27 cellular contexts compared by ENCODE assay signal in genomic region chr14:53386359-53386758, GRCh38.
"Had no signal": no experiment of that assay in that cellular context is flagged by ENCODE, and none has a peak within 500 bp of the region (broad histone marks: within the 10 kb centered on the region; RNA-seq: fewer than 3 reads in every experiment).

No MANE protein-coding gene starts in this region.

- H3K4me3 Mint-ChIP-seq: dendritic cell treated with granulocyte-macrophage colony-stimulating factor and Interleukin-4, amounts not matched to agents 40 ng/mL and 50 ng/mL, for 4 days; effector memory CD8-positive, alpha-beta T cell; endodermal cell; mesothelial cell of epicardium had no signal

- H3K36me3 Mint-ChIP-seq: mesothelial cell of epicardium had no signal

- H3K27ac ChIP-seq: colonic mucosa, epithelial cell of prostate, esophagus squamous epithelium, gastrocnemius medialis, heart right ventricle, left lung, lower lobe of right lung had no signal

- H3K9me3 ChIP-seq: colonic mucosa, esophagus squamous epithelium, gastrocnemius medialis, heart right ventricle, left lung, lower lobe of right lung, mucosa of descending colon had no signal

- H3K27me3 Mint-ChIP-seq: dendritic cell treated with granulocyte-macrophage colony-stimulating factor and Interleukin-4, amounts not matched to agents 40 ng/mL and 50 ng/mL, for 4 days had no signal

- FAIRE-seq: endometrium, islet of Langerhans, keratinocyte had no signal

- H3K36me3 ChIP-seq: colonic mucosa, esophagus squamous epithelium, gastrocnemius medialis, heart right ventricle, left lung, lower lobe of right lung had no signal

- ATAC-seq: effector memory CD8-positive, alpha-beta T cell; esophagus mucosa; gastrocnemius medialis; heart right ventricle; left cardiac atrium; left lung; left ventricle myocardium superior; lower lobe of right lung; mucosa of descending colon had no signal

- H3K27me3 ChIP-seq: colonic mucosa, esophagus squamous epithelium, gastrocnemius medialis, heart right ventricle, left lung had no signal

- H3K9me3 Mint-ChIP-seq: dendritic cell treated with granulocyte-macrophage colony-stimulating factor and Interleukin-4, amounts not matched to agents 40 ng/mL and 50 ng/mL, for 4 days; effector memory CD8-positive, alpha-beta T cell; endodermal cell; mesothelial cell of epicardium had no signal

- H3K27ac Mint-ChIP-seq: dendritic cell treated with granulocyte-macrophage colony-stimulating factor and Interleukin-4, amounts not matched to agents 40 ng/mL and 50 ng/mL, for 4 days; effector memory CD8-positive, alpha-beta T cell; endodermal cell; mesothelial cell of epicardium had no signal

- H3K4me3 ChIP-seq: colonic mucosa, esophagus squamous epithelium, gastrocnemius medialis, heart right ventricle, left lung, lower lobe of right lung, mucosa of descending colon had no signal

- H3K4me1 Mint-ChIP-seq: mesothelial cell of epicardium had no signal

- H3K4me1 ChIP-seq: colonic mucosa, gastrocnemius medialis, heart right ventricle, left lung, lower lobe of right lung had no signal

- DNase-seq: colonic mucosa; cortex of kidney; effector CD8-positive, alpha-beta T cell; effector memory CD8-positive, alpha-beta T cell; endodermal cell; erythroblast; esophagus squamous epithelium; foreskin fibroblast; foreskin melanocyte; gastrocnemius medialis; glutamatergic neuron; head of caudate nucleus; heart right ventricle; hippocampal formation; left cardiac atrium; left lung; left ventricle myocardium superior; lower lobe of right lung; mesenchymal stem cell; mucosa of descending colon had no signal
